Comparison of ENCODE assay signal across 14 cellular contexts in genomic region chr15:53918180-53919079, GRCh38. TPM values are rescaled to one million over a fixed set of nuclear protein-coding genes. Genes with fewer than 3 reads are reported as not detected.
DNase-seq lines count a peak whose midpoint lies in the region; ATAC-seq, FAIRE-seq and TF ChIP-seq lines count a peak whose summit lies in the region.
"Had no signal": no experiment of that assay in that cellular context is flagged by ENCODE, and none has a peak within 500 bp of the region (broad histone marks: within the 10 kb centered on the region; RNA-seq: fewer than 3 reads in every experiment).

No MANE protein-coding gene starts in this region.

- H3K23ac ChIP-seq in mesendoderm (ENCODE audit: low read length) = no peak overlapping the region

- no peak overlapping the region for H2BK120ac ChIP-seq in mesendoderm (ENCODE audit: low read depth, low read length)

- DNase-seq in Caki2 (ENCODE audit: low read depth) (peak; percentile 73), LoVo (ENCODE audit: low spot score) (peak; percentile 77), RCC 7860 (ENCODE audit: low spot score) (peak; percentile 67), mesendoderm (peak; percentile 62), EL (no peak), WERI-Rb-1 (no peak)
- DNase-seq: foreskin melanocyte, midbrain, NCI-H226, Peyer's patch had no signal

- no peak overlapping the region for H2BK15ac ChIP-seq in mesendoderm (replicated peaks; ENCODE audit: low read depth)

- peaks cover 2% of the 10 kb centered on the region for H3K4me1 ChIP-seq in mesendoderm (ENCODE audit: control insufficient read depth, low read depth, low read length)
- H3K4me1 ChIP-seq: Peyer's patch had no signal

- H3K27ac ChIP-seq in mesendoderm (ENCODE audit: low read depth, low read length) (no peak overlapping the region), WERI-Rb-1 (no peak overlapping the region)
- H3K27ac ChIP-seq: cardiac muscle cell, Peyer's patch had no signal

- H3K9me3 ChIP-seq in WERI-Rb-1 (ENCODE audit: severe bottlenecking) = no peaks in the 10 kb centered on the region
- H3K9me3 ChIP-seq: Peyer's patch had no signal

- H3K18ac ChIP-seq in mesendoderm (ENCODE audit: low read length) = peak overlapping the region; percentile 6

- in situ Hi-C loops in Caki2 (cut with HindIII; ENCODE audit: low pct_unique_long_range_greater_than_20kb, low sequenced_read_pairs) = no loop called here

- H3K79me2 ChIP-seq in mesendoderm (ENCODE audit: control insufficient read depth, insufficient read depth, low read length) = no peaks in the 10 kb centered on the region

- H3K4me3 ChIP-seq in mesendoderm (ENCODE audit: low read length) (no peak overlapping the region), WERI-Rb-1 (ENCODE audit: low read depth, low read length) (no peak overlapping the region)
- H3K4me3 ChIP-seq: cardiac muscle cell, Peyer's patch had no signal

- no peak for ATAC-seq in GM19324 (IDR thresholded peaks at IDR 0.05; ENCODE audit: low FRiP score, unreplicated experiment)
- ATAC-seq in HG02884 (IDR thresholded peaks at IDR 0.05; ENCODE audit: unreplicated experiment) = no peak

- H3K36me3 ChIP-seq in mesendoderm (ENCODE audit: control insufficient read depth, insufficient read depth, low read length) (no peaks in the 10 kb centered on the region), WERI-Rb-1 (no peaks in the 10 kb centered on the region)
- H3K36me3 ChIP-seq: cardiac muscle cell, Peyer's patch had no signal

- peak; percentile 24 for FAIRE-seq in RCC 7860 (lab: Jason Lieb, UNC)

- H3K4ac ChIP-seq in mesendoderm (ENCODE audit: low read depth, low read length) = no peak overlapping the region

- H2AK5ac ChIP-seq in mesendoderm (ENCODE audit: low read length) = no peak overlapping the region

- H3K9ac ChIP-seq in mesendoderm (ENCODE audit: low read length) = no peak overlapping the region

- no peaks in the 10 kb centered on the region for H3K27me3 ChIP-seq in mesendoderm (ENCODE audit: insufficient read depth, low read length, poor library complexity)
- H3K27me3 ChIP-seq in WERI-Rb-1 (ENCODE audit: insufficient read depth, low read depth, severe bottlenecking) = no peaks in the 10 kb centered on the region
- H3K27me3 ChIP-seq: cardiac muscle cell, Peyer's patch had no signal

- TF ChIP-seq CTCF in WERI-Rb-1 (IDR thresholded peaks at IDR 0.05; ENCODE audit: low read depth, low read length) = no peak

- H4K8ac ChIP-seq in mesendoderm (ENCODE audit: low read depth, low read length) = no peak overlapping the region

- no peak overlapping the region for H2BK5ac ChIP-seq in mesendoderm (ENCODE audit: low read length)

- H3K79me1 ChIP-seq in mesendoderm (ENCODE audit: low read length) = no peaks in the 10 kb centered on the region

- WGBS in mesendoderm (ENCODE audit: extremely low coverage, insufficient coverage, low lambda C conversion rate) = no CpG with 5 or more reads among the region's 11 CpGs

- no peak overlapping the region for H4K5ac ChIP-seq in mesendoderm (ENCODE audit: low read length)

- H3K56ac ChIP-seq in mesendoderm (ENCODE audit: low read length) = peak overlapping the region; percentile 58

- no peak overlapping the region for H3K4me2 ChIP-seq in mesendoderm (ENCODE audit: low read length)

RNA-seq across cellular contexts. Expression of gene UNC13C, which starts 59.8 kb away (rescaled TPM):
- total RNA-seq in Caki2 (2014; rRNA removed; shearing (Covaris generic); ENCODE audit: low replicate concordance) = 0.03 TPM in 2 replicates
- polyA plus RNA-seq in mesendoderm (2013, experiment 1 of 2) = 0.27 TPM
- polyA plus RNA-seq in mesendoderm (2013, experiment 2 of 2) = 0.38 TPM
- total RNA-seq: T-helper 1 cell treated with Interleukin-12 subunit alpha and Interleukin-12 subunit beta and Interleukin-4 antibody, amounts not matched to agents 30 ng/mL and 1 ng/mL, for 36 hours had no signal
- polyA plus RNA-seq: cardiac muscle cell had no signal

Comparison
In these comparisons a context has a peak if more than half of its experiments do, and no peak if none do; other contexts are left out.
1. DNase-seq: peak in Caki2 (single experiment), LoVo (single experiment), RCC 7860 (single experiment) and mesendoderm (single experiment); none in EL (single experiment) and WERI-Rb-1 (single experiment).